Comparison of ENCODE assay signal across 8 cellular contexts in genomic region chr1:169109561-169110134, GRCh38.
DNase-seq lines count a peak whose midpoint lies in the region; ATAC-seq lines count a peak whose summit lies in the region.

No MANE protein-coding gene starts in this region.

- H3K9me3 ChIP-seq in muscle layer of colon (ENCODE audit: low read length): no peaks in the 10 kb centered on the region

- no peaks in the 10 kb centered on the region for H3K27me3 ChIP-seq in muscle layer of colon (ENCODE audit: control insufficient read depth in 1 of 2, insufficient read depth in 2 of 2, low read length in 2 of 2)

- peaks cover 34% of the 10 kb centered on the region for H3K36me3 ChIP-seq in muscle layer of colon (ENCODE audit: insufficient read depth, low read length)

- no peak for ATAC-seq in HG03280 (IDR thresholded peaks at IDR 0.05; ENCODE audit: unreplicated experiment)
- no peak for ATAC-seq in HG02884 (IDR thresholded peaks at IDR 0.05; ENCODE audit: unreplicated experiment)

- in situ Hi-C loops in ACHN (cut with HindIII; ENCODE audit: low pct_ligation_motif_present, low pct_unique_long_range_greater_than_20kb, low sequenced_read_pairs): no loop called here

- peaks cover 58% of the 10 kb centered on the region for H3K4me1 ChIP-seq in muscle layer of colon (ENCODE audit: insufficient read depth, low read length)

- peak overlapping the region; percentile 96 for H3K9ac ChIP-seq in muscle layer of colon (ENCODE audit: low read length)

- H3K27ac ChIP-seq in epithelial cell of prostate (peak overlapping the region; percentile 75), muscle layer of colon (ENCODE audit: low read depth, low read length) (peak overlapping the region; percentile 84)

- peak; percentile 96 for DNase-seq in ACHN
- DNase-seq in HCEC 1CT: peak; percentile 51
- DNase-seq in SHP77 treated with DMSO at 0.1 percent for 48 hours (lab: John Stamatoyannopoulos, UW): peak; percentile 74
- DNase-seq in epithelial cell of prostate (ENCODE audit: low read depth, low spot score): no peak
- no peak for DNase-seq in NCI-H524 (lab: John Stamatoyannopoulos, UW)

- peak overlapping the region; percentile 51 to 82 for H3K4me3 ChIP-seq in muscle layer of colon (ENCODE audit: low read depth in 1 of 2, low read length in 2 of 2)

Comparison
In these comparisons a context has a peak if more than half of its experiments do, and no peak if none do; other contexts are left out.
1. DNase-seq: peak in ACHN (single experiment), HCEC 1CT (single experiment) and SHP77 treated with DMSO at 0.1 percent for 48 hours (single experiment); none in epithelial cell of prostate (single experiment) and NCI-H524 (0 of 2).